ENCODE assay signal across 16 cellular contexts in genomic region chr7:14767716-14768425, GRCh38.
"Had no signal": no experiment of that assay in that cellular context is flagged by ENCODE, and none has a peak within 500 bp of the region (broad histone marks: within the 10 kb centered on the region; RNA-seq: fewer than 3 reads in every experiment).

No MANE protein-coding gene starts in this region.

- H3K36me3 ChIP-seq: neural progenitor cell, prostate gland had no signal

- H2AFZ ChIP-seq: neural progenitor cell had no signal

- H3K4me2 ChIP-seq: neural progenitor cell had no signal

- H3K27ac ChIP-seq: neural progenitor cell, prostate gland, testis had no signal

- H3K9ac ChIP-seq: neural progenitor cell had no signal

- H3K4me1 ChIP-seq: prostate gland, testis had no signal

- FAIRE-seq: small intestine had no signal

- H3K9me3 ChIP-seq: prostate gland, testis had no signal

- H3K27me3 ChIP-seq: neural progenitor cell, testis had no signal

- H3K4me3 ChIP-seq: neural progenitor cell, prostate gland, testis had no signal

- DNase-seq: activated CD4-positive, alpha-beta T cell treated with anti-CD3 and anti-CD28 coated beads, Interleukin-2, amount 50 U/mL, for 1 hour; activated CD4-positive, CD25-positive, alpha-beta regulatory T cell treated with anti-CD3 and anti-CD28 coated beads, Interleukin-2, amount 50 U/mL, for 72 hours; activated CD8-positive, alpha-beta memory T cell treated with anti-CD3 and anti-CD28 coated beads for 24 hours; activated gamma-delta T cell treated with Interleukin-2 at 50 U/mL for 16 hours; amygdala; cerebellar nuclear complex; effector CD8-positive, alpha-beta T cell; left cardiac atrium; mesenchymal stem cell; naive thymus-derived CD4-positive, alpha-beta T cell; right cardiac atrium; small intestine; stimulated activated CD4-positive, alpha-beta T cell treated with anti-CD3 and anti-CD28 coated beads, Interleukin-4, amount 100 ng/mL, for 24 hours; testis had no signal
